ENCODE assay signal across 13 cellular contexts in genomic region chr14:59454131-59454530, GRCh38.
DNase-seq lines count a peak whose midpoint lies in the region; ATAC-seq and TF ChIP-seq lines count a peak whose summit lies in the region.
"Had no signal": no experiment of that assay in that cellular context is flagged by ENCODE, and none has a peak within 500 bp of the region (broad histone marks: within the 10 kb centered on the region; RNA-seq: fewer than 3 reads in every experiment).

No MANE protein-coding gene starts in this region.

- ATAC-seq in SK-N-SH treated with all-trans-retinoic acid at 6 μM for 48 hours (peak; percentile 97), GM19035 (IDR thresholded peaks at IDR 0.05; ENCODE audit: unreplicated experiment) (no peak), HG03025 (IDR thresholded peaks at IDR 0.05; ENCODE audit: low FRiP score, unreplicated experiment) (no peak)
- ATAC-seq: naive thymus-derived CD4-positive, alpha-beta T cell had no signal

- H3K27ac ChIP-seq in substantia nigra (ENCODE audit: low read depth, low read length, poor library complexity, severe bottlenecking): no peak overlapping the region
- H3K27ac ChIP-seq: KMS-11, suprapubic skin had no signal

- H3K4me3 ChIP-seq in retinal pigment epithelial cell (ENCODE audit: low read length): no peak overlapping the region
- H3K4me3 ChIP-seq: suprapubic skin had no signal

- DNase-seq in EL: peak; percentile 92
- peak; percentile 73 for DNase-seq in fibroblast of the conjunctiva (ENCODE audit: low read depth)
- DNase-seq in retinal pigment epithelial cell (ENCODE audit: low read depth): peak; percentile 44
- no peak for DNase-seq in activated naive CD4-positive, alpha-beta T cell (lab: John Stamatoyannopoulos, UW)
- DNase-seq in substantia nigra (lab: John Stamatoyannopoulos, UW): no peak
- DNase-seq: DMS 273 treated with DMSO at 0.1 percent for 48 hours; naive thymus-derived CD4-positive, alpha-beta T cell; NCI-H510A treated with DMSO at 0.1 percent for 48 hours had no signal

- no peak for TF ChIP-seq CTCF in retinal pigment epithelial cell (conservative IDR thresholded peaks at IDR 0.05; ENCODE audit: low read depth, low read length)

TF ChIP-seq in SK-N-SH treated with all-trans-retinoic acid at 6 μM for 48 hours, 23 proteins besides CTCF, POLR2A, EP300 and RAD21:
- TF ChIP-seq ZC3H10 (CRISPR knock-in tag; IDR thresholded peaks at IDR 0.05): no peak
- TF ChIP-seq CSRNP3 (CRISPR knock-in tag; IDR thresholded peaks at IDR 0.05): no peak
- no peak for TF ChIP-seq ARNTL (CRISPR knock-in tag; IDR thresholded peaks at IDR 0.05; ENCODE audit: borderline replicate concordance, low read depth)
- TF ChIP-seq SNAI2 (CRISPR knock-in tag; IDR thresholded peaks at IDR 0.05): no peak
- no peak for TF ChIP-seq PPARA (CRISPR knock-in tag; IDR thresholded peaks at IDR 0.05; ENCODE audit: borderline replicate concordance)
- no peak for TF ChIP-seq RARB (CRISPR knock-in tag; IDR thresholded peaks at IDR 0.05)
- no peak for TF ChIP-seq TCF4 (CRISPR knock-in tag; IDR thresholded peaks at IDR 0.05; ENCODE audit: borderline replicate concordance)
- no peak for TF ChIP-seq GLIS3 (CRISPR knock-in tag; IDR thresholded peaks at IDR 0.05)
- no peak for TF ChIP-seq ESRRG (CRISPR knock-in tag; IDR thresholded peaks at IDR 0.05)
- TF ChIP-seq CREB5 (CRISPR knock-in tag; IDR thresholded peaks at IDR 0.05; ENCODE audit: low read depth): no peak
- TF ChIP-seq TOX (CRISPR knock-in tag; IDR thresholded peaks at IDR 0.05; ENCODE audit: borderline replicate concordance): no peak
- no peak for TF ChIP-seq BACH2 (CRISPR knock-in tag; IDR thresholded peaks at IDR 0.05; ENCODE audit: borderline replicate concordance)
- TF ChIP-seq PATZ1 (CRISPR knock-in tag; IDR thresholded peaks at IDR 0.05; ENCODE audit: borderline replicate concordance): no peak
- no peak for TF ChIP-seq ISL1 (CRISPR knock-in tag; IDR thresholded peaks at IDR 0.05)
- no peak for TF ChIP-seq TSHZ2 (CRISPR knock-in tag; IDR thresholded peaks at IDR 0.05)
- no peak for TF ChIP-seq ZFP3 (CRISPR knock-in tag; IDR thresholded peaks at IDR 0.05)
- TF ChIP-seq ZNF70 (CRISPR knock-in tag; IDR thresholded peaks at IDR 0.05): no peak
- TF ChIP-seq ZNF8 (CRISPR knock-in tag; IDR thresholded peaks at IDR 0.05): no peak
- no peak for TF ChIP-seq ZNF565 (CRISPR knock-in tag; conservative IDR thresholded peaks at IDR 0.05; ENCODE audit: low read depth)

Comparison
In these comparisons a context has a peak if more than half of its experiments do, and no peak if none do; other contexts are left out.
1. DNase-seq: peak in EL (single experiment), fibroblast of the conjunctiva (single experiment) and retinal pigment epithelial cell (single experiment); none in activated naive CD4-positive, alpha-beta T cell (0 of 4) and substantia nigra (0 of 49).